ENCODE assay signal across 20 cellular contexts in the genomic region with DNA sequence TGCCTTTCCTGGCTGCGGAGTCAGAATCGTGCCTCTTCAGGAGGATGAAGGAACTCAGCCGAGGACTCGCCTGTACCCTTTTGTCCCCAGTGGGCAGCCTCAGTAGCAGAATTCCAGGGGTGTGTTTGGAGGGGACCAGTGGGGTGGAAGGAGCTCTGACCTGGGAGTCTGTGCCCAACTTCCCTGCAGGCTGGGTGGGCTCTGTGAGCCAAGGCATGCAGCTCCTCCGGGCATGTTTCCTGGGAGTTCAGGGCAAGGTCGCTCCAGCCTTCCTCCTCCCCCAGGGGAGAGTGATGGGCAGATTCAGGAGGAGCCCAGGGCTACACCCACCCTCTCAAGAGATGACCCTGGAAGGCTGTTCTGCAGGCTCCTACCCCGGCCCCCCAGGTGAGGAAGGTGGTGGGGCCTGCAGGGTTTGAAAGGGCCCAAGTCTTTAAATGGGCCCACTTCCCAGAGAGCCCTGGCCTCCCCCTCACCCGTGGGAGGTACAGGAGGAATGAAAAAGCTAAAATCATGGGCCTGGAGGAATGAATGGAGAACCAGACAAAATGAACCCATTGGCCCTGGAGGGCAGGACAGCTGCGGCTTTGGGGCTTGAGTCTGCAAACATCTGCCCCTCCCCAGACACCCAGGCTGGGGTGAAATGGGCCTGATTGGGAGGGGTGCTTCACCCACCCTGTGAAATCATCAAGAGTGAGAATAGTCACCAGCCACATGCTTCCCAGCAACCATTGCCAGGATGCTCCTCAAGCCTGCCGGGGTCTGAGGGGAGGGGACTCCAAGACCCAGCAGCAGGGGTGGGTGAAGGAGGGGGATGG.
"Had no signal": no experiment of that assay in that cellular context is flagged by ENCODE, and none has a peak within 500 bp of the region (broad histone marks: within the 10 kb centered on the region; RNA-seq: fewer than 3 reads in every experiment).

No MANE protein-coding gene starts in this region.

- H3K9ac ChIP-seq: parathyroid adenoma had no signal

- H3K36me3 ChIP-seq: esophagus muscularis mucosa, gastrocnemius medialis, heart right ventricle, right lobe of liver, stomach had no signal

- H3K79me2 ChIP-seq: parathyroid adenoma had no signal

- H3K9me3 ChIP-seq: esophagus muscularis mucosa, gastrocnemius medialis, psoas muscle, right lobe of liver, stomach had no signal

- H3K27ac ChIP-seq: dorsolateral prefrontal cortex, epithelial cell of prostate, esophagus muscularis mucosa, gastrocnemius medialis, heart right ventricle, parathyroid adenoma, psoas muscle, right lobe of liver, stomach had no signal

- H2AFZ ChIP-seq: parathyroid adenoma had no signal

- H3K9me3 Mint-ChIP-seq: natural killer cell treated with Interleukin-12 subunit alpha and Interleukin-12 subunit beta and Interleukin-15 and Interleukin-18, amount 100 ng/mL, for 72 hours had no signal

- H3K36me3 Mint-ChIP-seq: natural killer cell treated with Interleukin-12 subunit alpha and Interleukin-12 subunit beta and Interleukin-15 and Interleukin-18, amount 100 ng/mL, for 72 hours had no signal

- H3K27me3 ChIP-seq: gastrocnemius medialis, right lobe of liver had no signal

- H3K27ac Mint-ChIP-seq: natural killer cell treated with Interleukin-12 subunit alpha and Interleukin-12 subunit beta and Interleukin-15 and Interleukin-18, amount 100 ng/mL, for 72 hours had no signal

- H3K4me3 ChIP-seq: dorsolateral prefrontal cortex, esophagus muscularis mucosa, gastrocnemius medialis, heart right ventricle, psoas muscle, right lobe of liver, stomach had no signal

- H3K4me1 ChIP-seq: esophagus muscularis mucosa, gastrocnemius medialis, parathyroid adenoma, psoas muscle, right lobe of liver, stomach had no signal

- H3K4me3 Mint-ChIP-seq: natural killer cell treated with Interleukin-12 subunit alpha and Interleukin-12 subunit beta and Interleukin-15 and Interleukin-18, amount 100 ng/mL, for 72 hours had no signal

- DNase-seq: cortex of kidney; effector CD8-positive, alpha-beta T cell; gastrocnemius medialis; heart right ventricle; hypothalamus; mammary epithelial cell; psoas muscle; retina; stimulated activated CD4-positive, alpha-beta T cell treated with anti-CD3 and anti-CD28 coated beads, Interleukin-2, amount 100 ng/mL, for 24 hours; stimulated activated CD4-positive, alpha-beta T cell treated with anti-CD3 and anti-CD28 coated beads, Interleukin-4, amount 100 ng/mL, for 4 hours; stimulated activated naive CD4-positive, alpha-beta T cell; stomach; substantia nigra; trophoblast cell had no signal
